26 cellular contexts compared by ENCODE assay signal in the genomic region with DNA sequence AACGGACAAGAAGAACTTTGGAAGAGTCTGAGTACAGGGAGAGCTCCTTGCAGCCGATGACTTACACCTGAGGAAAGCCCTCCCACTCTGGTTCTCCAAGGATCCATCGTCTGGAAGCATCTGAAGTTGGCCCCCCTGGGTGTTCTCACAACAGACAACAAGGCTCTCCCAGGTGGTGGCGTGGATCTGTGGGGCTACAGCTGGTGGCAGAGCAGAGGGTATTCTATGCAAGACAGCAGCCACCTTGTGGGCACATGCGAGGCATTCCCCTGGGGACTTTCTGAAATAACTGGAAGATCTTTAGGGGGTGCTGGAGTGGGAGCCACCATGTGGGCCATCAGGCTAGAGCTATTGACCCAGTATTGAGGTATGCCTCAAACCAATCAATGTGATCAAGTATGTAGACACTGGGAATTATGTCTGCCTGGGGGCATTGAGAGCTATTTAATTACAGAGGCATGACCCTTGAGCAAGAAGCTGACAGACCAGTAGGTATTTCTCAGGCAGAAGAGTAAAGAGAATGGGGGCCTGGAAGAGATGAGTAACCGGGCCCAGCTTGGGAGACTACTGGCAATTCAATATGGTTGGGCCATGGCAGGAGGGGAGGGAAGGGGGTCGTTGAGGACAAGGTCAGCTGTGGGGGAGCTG. TPM values are rescaled to one million over a fixed set of nuclear protein-coding genes. Genes with fewer than 3 reads are reported as not detected.
DNase-seq lines count a peak whose midpoint lies in the region; ATAC-seq and TF ChIP-seq lines count a peak whose summit lies in the region.
"Had no signal": no experiment of that assay in that cellular context is flagged by ENCODE, and none has a peak within 500 bp of the region (broad histone marks: within the 10 kb centered on the region; RNA-seq: fewer than 3 reads in every experiment).

No MANE protein-coding gene starts in this region.

- POLR2A ChIA-PET in PC-3 (lab: Charles Lee; ENCODE audit: unreplicated experiment): no interaction called here

- CTCF ChIA-PET in Calu3 (lab: Charles Lee): interaction anchor here (1.7 to 3.8 kb wide), 2 partner anchors 13 to 156 kb away, joined by 3 to 39 read pairs; no protein-coding TSS in a partner anchor
- CTCF ChIA-PET in PC-3 (lab: Charles Lee): interaction anchor here (0.5 kb wide), 1 partner anchor 121 kb away, joined by 9 read pairs; no protein-coding TSS in a partner anchor

- no peaks in the 10 kb centered on the region for H3K79me2 ChIP-seq in PC-3 (ENCODE audit: low read length)

- no peaks in the 10 kb centered on the region for H3K36me3 ChIP-seq in PC-3 (ENCODE audit: low read depth, low read length)
- H3K36me3 ChIP-seq: left lung, SJCRH30, tibial artery had no signal

- no peaks in the 10 kb centered on the region for H3K27me3 Mint-ChIP-seq in Calu3 (ENCODE audit: unreplicated experiment)
- H3K27me3 Mint-ChIP-seq in mesothelial cell of epicardium (ENCODE audit: low read depth): no peaks in the 10 kb centered on the region

- no peak overlapping the region for H3K27ac ChIP-seq in PC-3 (ENCODE audit: low read length)
- H3K27ac ChIP-seq: left lung, psoas muscle, SJCRH30, skin epidermis, tibial artery had no signal

- TF ChIP-seq CTCF in Calu3 (IDR thresholded peaks at IDR 0.05; ENCODE audit: unreplicated experiment): peak; percentile 20
- 0 out of 2 replicates have a peak, but pooled peaks have one; percentile 13 for TF ChIP-seq CTCF in PC-3 (conservative IDR thresholded peaks at IDR 0.05; ENCODE audit: low read depth, low read length)
- TF ChIP-seq CTCF in mesothelial cell of epicardium (IDR thresholded peaks at IDR 0.05; ENCODE audit: unreplicated experiment): no peak

- H2AFZ ChIP-seq in PC-3 (ENCODE audit: low read length): no peak overlapping the region

- H3F3A ChIP-seq in PC-3 (ENCODE audit: low read length, unreplicated experiment): no peaks in the 10 kb centered on the region

- no peak overlapping the region for H3K4me3 ChIP-seq in PC-3 (ENCODE audit: low read length)
- H3K4me3 ChIP-seq: GM12878, left lung, psoas muscle, SJCRH30, skin epidermis, tibial artery had no signal

- H3K27me3 ChIP-seq in PC-3 (ENCODE audit: low read length): no peaks in the 10 kb centered on the region
- H3K27me3 ChIP-seq: SJCRH30 had no signal

- H3K9ac ChIP-seq in PC-3 (ENCODE audit: low read length): no peak overlapping the region

- DNase-seq in Calu3 (no peak), PC-3 (no peak), mesothelial cell of epicardium (ENCODE audit: low spot score in 2 of 2, unreplicated experiment in 2 of 2) (no peak), NCI-H446 treated with DMSO at 0.1 percent for 48 hours (lab: John Stamatoyannopoulos, UW) (no peak)
- no peak for DNase-seq in stimulated activated CD4-positive, alpha-beta T cell treated with anti-CD3 and anti-CD28 coated beads, Interleukin-4, amount 100 ng/mL, for 4 hours
- DNase-seq in activated CD4-positive, CD25-positive, alpha-beta regulatory T cell treated with anti-CD3 and anti-CD28 coated beads, Interleukin-2, amount 50 U/mL, for 72 hours: no peak
- DNase-seq: activated CD4-positive, alpha-beta memory T cell treated with anti-CD3 and anti-CD28 coated beads for 36 hours; activated gamma-delta T cell; activated T-cell treated with anti-CD3 and anti-CD28 coated beads for 4 hours; DMS79; left lung; MM.1S; NCI-H146; psoas muscle; SJCRH30; T-helper 17 cell; tibial artery had no signal

- peaks cover 11% of the 10 kb centered on the region for H3K36me3 Mint-ChIP-seq in Calu3 (ENCODE audit: insufficient read depth, unreplicated experiment)
- no peaks in the 10 kb centered on the region for H3K36me3 Mint-ChIP-seq in mesothelial cell of epicardium
- H3K36me3 Mint-ChIP-seq: activated CD4-positive, alpha-beta memory T cell treated with anti-CD3 and anti-CD28 coated beads for 36 hours; brain; CD8-positive, alpha-beta memory T cell; WTC11 had no signal

- no peaks in the 10 kb centered on the region for H3K9me2 ChIP-seq in PC-3 (replicated peaks; ENCODE audit: low read length)

- BruUV-seq in Calu3 (replicated peaks; lab: Mats Ljungman, UMichigan): no TSS peak
- BruUV-seq in PC-3 (replicated peaks; lab: Mats Ljungman, UMichigan): no TSS peak

- intact Hi-C loops in Calu3 (cut with micrococcal nuclease; ENCODE audit: unreplicated experiment) (no loop called here), PC-3 (cut with micrococcal nuclease) (no loop called here)

- 0 out of 2 replicates have a peak overlapping the region, but pooled peaks have one; percentile 54 for H3K4me2 ChIP-seq in PC-3 (ENCODE audit: low read length)

- H3K4me1 Mint-ChIP-seq in Calu3 (ENCODE audit: low read depth, unreplicated experiment) (peaks cover 85% of the 10 kb centered on the region), mesothelial cell of epicardium (peaks cover 65% of the 10 kb centered on the region)
- H3K4me1 Mint-ChIP-seq: CD8-positive, alpha-beta memory T cell had no signal

- H3K9me3 Mint-ChIP-seq in Calu3 (ENCODE audit: low read depth, unreplicated experiment): no peaks in the 10 kb centered on the region
- H3K9me3 Mint-ChIP-seq in mesothelial cell of epicardium: no peaks in the 10 kb centered on the region
- H3K9me3 Mint-ChIP-seq: activated CD4-positive, alpha-beta memory T cell treated with anti-CD3 and anti-CD28 coated beads for 36 hours; brain; CD8-positive, alpha-beta memory T cell; stimulated activated naive CD8-positive, alpha-beta T cell treated with anti-CD3 and anti-CD28 coated beads, Interleukin-15, Interleukin-2, amounts not matched to agents 100 ng/mL and 50 ng/mL, for 24 hours; WTC11 had no signal

- H3K4me3 Mint-ChIP-seq in Calu3 (ENCODE audit: low read depth, unreplicated experiment) (no peak overlapping the region), mesothelial cell of epicardium (no peak overlapping the region)
- H3K4me3 Mint-ChIP-seq: activated CD4-positive, alpha-beta memory T cell treated with anti-CD3 and anti-CD28 coated beads for 36 hours; CD8-positive, alpha-beta memory T cell; stimulated activated naive CD8-positive, alpha-beta T cell treated with anti-CD3 and anti-CD28 coated beads, Interleukin-15, Interleukin-2, amounts not matched to agents 100 ng/mL and 50 ng/mL, for 24 hours; T-helper 17 cell; WTC11 had no signal

- peaks cover 59% of the 10 kb centered on the region for H3K4me1 ChIP-seq in PC-3 (ENCODE audit: insufficient read depth, low read length)
- H3K4me1 ChIP-seq: left lung, psoas muscle had no signal

- H4K20me1 ChIP-seq in PC-3 (ENCODE audit: low read length): no peaks in the 10 kb centered on the region

- H3K27ac Mint-ChIP-seq in Calu3 (ENCODE audit: unreplicated experiment) (peak overlapping the region; percentile 50), mesothelial cell of epicardium (peak overlapping the region; percentile 2)
- H3K27ac Mint-ChIP-seq: activated CD4-positive, alpha-beta memory T cell treated with anti-CD3 and anti-CD28 coated beads for 36 hours; CD8-positive, alpha-beta memory T cell; stimulated activated naive CD8-positive, alpha-beta T cell treated with anti-CD3 and anti-CD28 coated beads, Interleukin-15, Interleukin-2, amounts not matched to agents 100 ng/mL and 50 ng/mL, for 24 hours; T-helper 17 cell; WTC11 had no signal

- no peaks in the 10 kb centered on the region for H3K9me3 ChIP-seq in PC-3 (ENCODE audit: low read length)
- H3K9me3 ChIP-seq: left lung, psoas muscle, SJCRH30, tibial artery had no signal

- no peak for ATAC-seq in PC-3
- ATAC-seq: GM12878, psoas muscle, T-helper 17 cell had no signal

RNA-seq across cellular contexts. Expression of gene KRT19, which starts 6.9 kb away (rescaled TPM):
- 2,554 and 3,048 TPM in 2 replicates for total RNA-seq in Calu3 (2022)
- 2,299 and 2,451 TPM in 2 replicates for total RNA-seq in PC-3 (2014; rRNA removed)
- 366 to 377 TPM (median 368 TPM) in 3 replicates for total RNA-seq in mesothelial cell of epicardium
- total RNA-seq: activated CD4-positive, alpha-beta memory T cell treated with anti-CD3 and anti-CD28 coated beads for 36 hours; CD8-positive, alpha-beta memory T cell; SJCRH30; T-helper 17 cell had no signal

RNA-seq across cellular contexts. Expression of gene KRT15, which starts 16.3 kb away (rescaled TPM):
- 83.0 and 86.8 TPM in 2 replicates for total RNA-seq in Calu3 (2022)
- total RNA-seq in PC-3 (2014; rRNA removed): 121 and 144 TPM in 2 replicates
- 8.5 to 10.2 TPM (median 8.7 TPM) in 3 replicates for total RNA-seq in mesothelial cell of epicardium
- total RNA-seq: activated CD4-positive, alpha-beta memory T cell treated with anti-CD3 and anti-CD28 coated beads for 36 hours; CD8-positive, alpha-beta memory T cell; T-helper 17 cell had no signal

RNA-seq across cellular contexts. Expression of gene KRT13, which starts 29.6 kb away (rescaled TPM):
- total RNA-seq in Calu3 (2022): 45.7 and 323 TPM in 2 replicates
- total RNA-seq in PC-3 (2014; rRNA removed): 1.4 TPM in 2 replicates
- total RNA-seq in mesothelial cell of epicardium: 5.3 to 7.0 TPM (median 6.3 TPM) in 3 replicates
- total RNA-seq: activated CD4-positive, alpha-beta memory T cell treated with anti-CD3 and anti-CD28 coated beads for 36 hours; CD8-positive, alpha-beta memory T cell; fibroblast of lung; glomerular endothelial cell; GM12878; H4; T-helper 17 cell; WTC11 had no signal

RNA-seq across cellular contexts. Expression of gene KRT9, which starts 36.8 kb away (rescaled TPM):
- total RNA-seq in Calu3 (2022) (not detected in 2 replicates), PC-3 (2014; rRNA removed) (1.0 TPM in 1 of 2 replicates, not detected in the other), mesothelial cell of epicardium (not detected in 3 replicates)
- total RNA-seq: activated CD4-positive, alpha-beta memory T cell treated with anti-CD3 and anti-CD28 coated beads for 36 hours; CD8-positive, alpha-beta memory T cell; fibroblast of lung; glomerular endothelial cell; GM12878; H4; left lung; psoas muscle; SJCRH30; T-helper 17 cell; WTC11 had no signal

RNA-seq across cellular contexts. Expression of gene KRT36, which starts 45.3 kb away (rescaled TPM):
- not detected in 2 replicates for total RNA-seq in Calu3 (2022)
- total RNA-seq in PC-3 (2014; rRNA removed): not detected in 2 replicates
- total RNA-seq in mesothelial cell of epicardium: not detected in 3 replicates
- total RNA-seq: activated CD4-positive, alpha-beta memory T cell treated with anti-CD3 and anti-CD28 coated beads for 36 hours; CD8-positive, alpha-beta memory T cell; fibroblast of lung; glomerular endothelial cell; GM12878; H4; left lung; psoas muscle; SJCRH30; T-helper 17 cell; WTC11 had no signal
